8 cellular contexts compared by ENCODE assay signal in genomic region chr1:51569284-51570062, GRCh38. TPM values are rescaled to one million over a fixed set of nuclear protein-coding genes. Genes with fewer than 3 reads are reported as not detected.
DNase-seq lines count a peak whose midpoint lies in the region; ATAC-seq and TF ChIP-seq lines count a peak whose summit lies in the region.

No MANE protein-coding gene starts in this region.

- H3K4me1 ChIP-seq in SJSA1 (replicated peaks): peaks cover 41% of the 10 kb centered on the region

- no peaks in the 10 kb centered on the region for H3K9me3 Mint-ChIP-seq in MCF 10A (ENCODE audit: unreplicated experiment)

- no TSS peak for BruUV-seq in MCF 10A (replicated peaks; lab: Mats Ljungman, UMichigan)

- H3K4me1 Mint-ChIP-seq in MCF 10A (ENCODE audit: insufficient read depth, unreplicated experiment): peaks cover 22% of the 10 kb centered on the region

- H3K27me3 Mint-ChIP-seq in MCF 10A (ENCODE audit: insufficient read depth, unreplicated experiment): no peaks in the 10 kb centered on the region

- peak; percentile 81 for DNase-seq in DMS53 (lab: John Stamatoyannopoulos, UW)
- peak; percentile 72 to 77 for DNase-seq in SJSA1 (ENCODE audit: low read depth in 1 of 2, low spot score in 2 of 2)
- DNase-seq in MCF 10A (ENCODE audit: unreplicated experiment): peak; percentile 93
- DNase-seq in lung microvascular endothelial cell (ENCODE audit: low read depth in 2 of 2): peak; percentile 80 to 89
- peak; percentile 53 for DNase-seq in ureter (ENCODE audit: low spot score)
- no peak for DNase-seq in NCI-H1930 (lab: John Stamatoyannopoulos, UW)

- H3K9me3 ChIP-seq in SJSA1 (replicated peaks): no peaks in the 10 kb centered on the region

- H3K27ac ChIP-seq in SJSA1: peak overlapping the region; percentile 52

- intact Hi-C loops in MCF 10A (cut with micrococcal nuclease): loop anchor here (2.0 kb wide), 1 partner anchor 199 kb away; no protein-coding TSS in a partner anchor

- ATAC-seq in GM19351 (IDR thresholded peaks at IDR 0.05; ENCODE audit: unreplicated experiment): peak; percentile 75
- ATAC-seq in HG03280 (IDR thresholded peaks at IDR 0.05; ENCODE audit: unreplicated experiment): peak; percentile 76

- CTCF ChIA-PET in MCF 10A (lab: Yijun Ruan, JAX): interaction anchor here (0.6 to 1.4 kb wide), 8 partner anchors 33 to 856 kb away, joined by 3 to 5 read pairs (median 4); no protein-coding TSS in a partner anchor

- H3K27ac Mint-ChIP-seq in MCF 10A (ENCODE audit: low read depth, unreplicated experiment): peak overlapping the region; percentile 54

- POLR2A ChIA-PET in MCF 10A (lab: Yijun Ruan, JAX): interaction anchor here (0.6 to 1.9 kb wide), 21 partner anchors 9 to 222 kb away, joined by 3 to 9 read pairs (median 3); partner anchors contain the start of genes EPS15 and OSBPL9

- H3K27me3 ChIP-seq in SJSA1 (replicated peaks): no peaks in the 10 kb centered on the region

- H3K4me3 ChIP-seq in SJSA1: no peak overlapping the region

- TF ChIP-seq CTCF in MCF 10A (IDR thresholded peaks at IDR 0.05; ENCODE audit: unreplicated experiment): peak; percentile 16

- no peaks in the 10 kb centered on the region for H3K36me3 ChIP-seq in SJSA1

- peaks cover 6% of the 10 kb centered on the region for H3K36me3 Mint-ChIP-seq in MCF 10A (ENCODE audit: insufficient read depth, unreplicated experiment)

- peak overlapping the region; percentile 38 for H3K4me3 Mint-ChIP-seq in MCF 10A (ENCODE audit: unreplicated experiment)

RNA-seq across cellular contexts. Expression of gene OSBPL9, which starts 47.4 kb away (rescaled TPM):
- total RNA-seq in SJSA1 (2014; rRNA removed; shearing (Covaris generic)): 86.3 and 117 TPM in 2 replicates
- 51.7 and 60.4 TPM in 2 replicates for total RNA-seq in MCF 10A (2022)
- 79.0 and 81.1 TPM in 2 replicates for total RNA-seq in lung microvascular endothelial cell
- 107 TPM for total RNA-seq in ureter

RNA-seq across cellular contexts. Expression of gene EPS15, which starts 50.4 kb away (rescaled TPM):
- 30.4 and 31.7 TPM in 2 replicates for total RNA-seq in SJSA1 (2014; rRNA removed; shearing (Covaris generic))
- total RNA-seq in MCF 10A (2022): 48.2 and 48.7 TPM in 2 replicates
- 51.2 and 83.1 TPM in 2 replicates for total RNA-seq in lung microvascular endothelial cell
- 86.2 TPM for total RNA-seq in ureter

Comparison
In these comparisons a context has a peak if more than half of its experiments do, and no peak if none do; other contexts are left out.
1. DNase-seq: peak in DMS53 (single experiment), SJSA1 (2 of 2), MCF 10A (single experiment), lung microvascular endothelial cell (2 of 2) and ureter (single experiment); none in NCI-H1930 (0 of 2).